Comparison of ENCODE assay signal across 18 cellular contexts in genomic region chr11:35717043-35717442, GRCh38. TPM values are rescaled to one million over a fixed set of nuclear protein-coding genes. Genes with fewer than 3 reads are reported as not detected.
DNase-seq lines count a peak whose midpoint lies in the region; ATAC-seq, FAIRE-seq and TF ChIP-seq lines count a peak whose summit lies in the region.
"Had no signal": no experiment of that assay in that cellular context is flagged by ENCODE, and none has a peak within 500 bp of the region (broad histone marks: within the 10 kb centered on the region; RNA-seq: fewer than 3 reads in every experiment).

No MANE protein-coding gene starts in this region.

- H3K4me1 ChIP-seq in Karpas-422 (ENCODE audit: low read length) (peaks cover 15% of the 10 kb centered on the region), K562 (replicated peaks in 1 of 2; ENCODE audit: control insufficient read depth in 2 of 2, insufficient read depth in 2 of 2, low read length in 2 of 2) (no peaks in the 10 kb centered on the region; a peak in 1 of 5 replicates)
- H3K4me1 ChIP-seq in CD4-positive, alpha-beta memory T cell (ENCODE audit: insufficient read depth, low read length), result peaks cover 7% of the 10 kb centered on the region

- DNase-seq in NCI-H748 (lab: John Stamatoyannopoulos, UW; ENCODE audit: unreplicated experiment) (peak; percentile 53), NCI-H748 treated with DMSO at 0.1 percent for 48 hours (lab: John Stamatoyannopoulos, UW) (no peak), Karpas-422 (no peak), K562 (ENCODE audit: extremely low read depth in 1 of 4, low spot score in 3 of 4) (no peak), osteocyte (ENCODE audit: extremely low spot score, unreplicated experiment) (no peak)
- DNase-seq in CD4-positive, alpha-beta memory T cell, result no peak
- DNase-seq in activated T-cell treated with anti-CD3 and anti-CD28 coated beads, Interleukin-2, amount 50 U/mL, for 72 hours, result no peak
- DNase-seq: activated CD4-positive, alpha-beta T cell treated with anti-CD3 and anti-CD28 coated beads, Interleukin-2, amount 10 ng/mL, durations not matched to agents 24 days and 14 days; hippocampal formation; mammary epithelial cell; NCI-H1436 treated with DMSO at 0.1 percent for 48 hours; NK-92 treated with Interleukin-12 subunit alpha and Interleukin-12 subunit beta, amount 100 ng/mL, for 24 hours; pancreas; stimulated activated CD4-positive, alpha-beta T cell treated with anti-CD3 and anti-CD28 coated beads, Interleukin-15, amount 100 ng/mL, for 24 hours; T-cell; upper lobe of left lung had no signal

- TF ChIP-seq EP300 in K562 (IDR thresholded peaks at IDR 0.05; ENCODE audit: low read length), result no peak

- H3K4me1 Mint-ChIP-seq in osteocyte (ENCODE audit: unreplicated experiment), result peaks cover 11% of the 10 kb centered on the region
- peaks cover 36 to 57% (median 46%) of the 10 kb centered on the region in 4 donors for H3K4me1 Mint-ChIP-seq in CD4-positive, alpha-beta memory T cell
- peaks cover 11% of the 10 kb centered on the region for H3K4me1 Mint-ChIP-seq in activated T-cell treated with anti-CD3 and anti-CD28 coated beads, Interleukin-2, amount 50 U/mL, for 72 hours (ENCODE audit: low read depth)

- TF ChIP-seq CTCF in K562 (IDR thresholded peaks at IDR 0.05 in 2 of 3, conservative IDR thresholded peaks at IDR 0.05 in 1 of 3; ENCODE audit: insufficient read depth in 2 of 3, low read depth in 1 of 3, low read length in 3 of 3), result peak in 1 of 3 experiments; percentile 14; a peak in 1 of 6 replicates
- TF ChIP-seq CTCF in osteocyte (IDR thresholded peaks at IDR 0.05), result peak; percentile 18

- TF ChIP-seq RAD21 in K562 (CRISPR knock-in tag; conservative IDR thresholded peaks at IDR 0.05 in 1 of 2, IDR thresholded peaks at IDR 0.05 in 1 of 2), result peak in 1 of 2 experiments; percentile 20; a peak in 1 of 4 replicates

- H3K9me3 Mint-ChIP-seq in osteocyte (ENCODE audit: unreplicated experiment), result no peaks in the 10 kb centered on the region
- H3K9me3 Mint-ChIP-seq in CD4-positive, alpha-beta memory T cell, result peaks cover 0 to 10% (median 5%) of the 10 kb centered on the region in 8 donors
- peaks cover 3 to 8% of the 10 kb centered on the region in 2 donors for H3K9me3 Mint-ChIP-seq in activated T-cell treated with anti-CD3 and anti-CD28 coated beads, Interleukin-2, amount 50 U/mL, for 72 hours

- H3K27me3 Mint-ChIP-seq in osteocyte (ENCODE audit: unreplicated experiment), result no peaks in the 10 kb centered on the region
- H3K27me3 Mint-ChIP-seq in CD4-positive, alpha-beta memory T cell, result no peaks in the 10 kb centered on the region
- no peaks in the 10 kb centered on the region for H3K27me3 Mint-ChIP-seq in activated T-cell treated with anti-CD3 and anti-CD28 coated beads, Interleukin-2, amount 50 U/mL, for 72 hours (ENCODE audit: low read depth)
- H3K27me3 Mint-ChIP-seq: activated CD4-positive, alpha-beta T cell treated with anti-CD3 and anti-CD28 coated beads, Interleukin-2, amount 10 ng/mL, durations not matched to agents 24 days and 14 days; T-cell had no signal

- no peaks in the 10 kb centered on the region for H3K9me2 ChIP-seq in Karpas-422 (replicated peaks; ENCODE audit: insufficient read depth, low read length)

- H3K9me3 ChIP-seq in Karpas-422 (ENCODE audit: low read length), result no peaks in the 10 kb centered on the region
- H3K9me3 ChIP-seq in K562 (replicated peaks; ENCODE audit: control insufficient read depth, insufficient read depth, low read depth, low read length), result no peaks in the 10 kb centered on the region
- H3K9me3 ChIP-seq in CD4-positive, alpha-beta memory T cell (ENCODE audit: control insufficient read depth in 1 of 2, low read length in 2 of 2), result no peaks in the 10 kb centered on the region
- H3K9me3 ChIP-seq: pancreas, upper lobe of left lung had no signal

- H3K27ac ChIP-seq in Karpas-422 (ENCODE audit: low read length) (0 out of 2 replicates have a peak overlapping the region, but pooled peaks have one; percentile 11), K562 (ENCODE audit: extremely low read depth, low read depth, low read length) (no peak overlapping the region)
- H3K27ac ChIP-seq in CD4-positive, alpha-beta memory T cell (ENCODE audit: low read depth, low read length), result no peak overlapping the region
- H3K27ac ChIP-seq: pancreas, upper lobe of left lung had no signal

- no peak overlapping the region for H3K4me3 Mint-ChIP-seq in osteocyte (ENCODE audit: unreplicated experiment)
- H3K4me3 Mint-ChIP-seq in CD4-positive, alpha-beta memory T cell, result no peak overlapping the region
- H3K4me3 Mint-ChIP-seq in activated T-cell treated with anti-CD3 and anti-CD28 coated beads, Interleukin-2, amount 50 U/mL, for 72 hours, result no peak overlapping the region
- H3K4me3 Mint-ChIP-seq: activated CD4-positive, alpha-beta T cell treated with anti-CD3 and anti-CD28 coated beads, Interleukin-2, amount 10 ng/mL, durations not matched to agents 24 days and 14 days; T-cell had no signal

- H3K4me3 ChIP-seq in Karpas-422 (ENCODE audit: low read length) (no peak overlapping the region), K562 (no peak overlapping the region)
- H3K4me3 ChIP-seq in CD4-positive, alpha-beta memory T cell (ENCODE audit: low read length in 2 of 2), result no peak overlapping the region
- H3K4me3 ChIP-seq: pancreas, upper lobe of left lung had no signal

- no peak overlapping the region for H2AFZ ChIP-seq in Karpas-422 (ENCODE audit: low read length)
- no peak overlapping the region for H2AFZ ChIP-seq in K562 (ENCODE audit: low read depth, low read length)

- intact Hi-C loops in K562 (cut with micrococcal nuclease), result no loop called here
- intact Hi-C loops in CD4-positive, alpha-beta memory T cell (cut with micrococcal nuclease), result no loop called here

- no peak for FAIRE-seq in K562 (lab: Jason Lieb, UNC)
- FAIRE-seq: endothelial cell of umbilical vein, pancreas had no signal

- H3K36me3 ChIP-seq in Karpas-422 (ENCODE audit: insufficient read depth, low read length) (no peaks in the 10 kb centered on the region), K562 (ENCODE audit: control insufficient read depth, insufficient read depth, low read length) (no peaks in the 10 kb centered on the region; the same call in 2 of the 3 replicates)
- no peaks in the 10 kb centered on the region for H3K36me3 ChIP-seq in CD4-positive, alpha-beta memory T cell (ENCODE audit: insufficient read depth, low read length)
- H3K36me3 ChIP-seq: pancreas, upper lobe of left lung had no signal

- POLR2A ChIA-PET in K562 (lab: Yijun Ruan, JAX), result no interaction called here
- POLR2A ChIA-PET in CD4-positive, alpha-beta memory T cell (lab: Charles Lee; ENCODE audit: partially characterized antibody), result no interaction called here

- H3K27me3 ChIP-seq in Karpas-422 (ENCODE audit: low read length) (no peaks in the 10 kb centered on the region), K562 (ENCODE audit: control insufficient read depth in 2 of 2, insufficient read depth in 2 of 2, low read length in 2 of 2) (no peaks in the 10 kb centered on the region)
- H3K27me3 ChIP-seq in CD4-positive, alpha-beta memory T cell (ENCODE audit: insufficient read depth, low read length), result no peaks in the 10 kb centered on the region
- H3K27me3 ChIP-seq: pancreas, upper lobe of left lung had no signal

- BruUV-seq in K562 (replicated peaks; lab: Mats Ljungman, UMichigan), result no TSS peak

- in situ Hi-C loops in K562 (cut with MboI), result no loop called here

- H4K20me1 ChIP-seq in Karpas-422 (ENCODE audit: insufficient read depth, low read depth, low read length) (peaks cover 15% of the 10 kb centered on the region; the same call in 1 of the 2 replicates), K562 (replicated peaks; ENCODE audit: control insufficient read depth, insufficient read depth, low read length) (no peaks in the 10 kb centered on the region; the same call in 1 of the 2 replicates)

- H3K9ac ChIP-seq in Karpas-422 (ENCODE audit: low read length), result no peak overlapping the region
- no peak overlapping the region for H3K9ac ChIP-seq in K562 (ENCODE audit: insufficient read depth in 1 of 2, low read depth in 2 of 2, low read length in 2 of 2)

- H3K79me2 ChIP-seq in Karpas-422 (ENCODE audit: low read length) (peaks cover 20% of the 10 kb centered on the region), K562 (ENCODE audit: control insufficient read depth, insufficient read depth, low read length) (peaks cover 48% of the 10 kb centered on the region)

- no peak for TF ChIP-seq POLR2A in K562 (conservative IDR thresholded peaks at IDR 0.05)

- no peaks in the 10 kb centered on the region for H3K36me3 Mint-ChIP-seq in osteocyte (ENCODE audit: unreplicated experiment)
- peaks cover 8 to 30% of the 10 kb centered on the region in 2 donors for H3K36me3 Mint-ChIP-seq in CD4-positive, alpha-beta memory T cell
- peaks cover 3 to 5% of the 10 kb centered on the region in 2 donors for H3K36me3 Mint-ChIP-seq in activated T-cell treated with anti-CD3 and anti-CD28 coated beads, Interleukin-2, amount 50 U/mL, for 72 hours (ENCODE audit: insufficient read depth in 2 of 2)

- ATAC-seq in K562 (peak; percentile 71; the same call in 2 of the 3 replicates), GM19328 (IDR thresholded peaks at IDR 0.05; ENCODE audit: unreplicated experiment) (no peak)
- no peak for ATAC-seq in activated T-cell treated with anti-CD3 and anti-CD28 coated beads, Interleukin-2, amount 50 U/mL, for 72 hours (replicated peaks in 1 of 2)
- ATAC-seq: T-cell had no signal

- CTCF ChIA-PET in K562 (lab: Yijun Ruan, JAX; ENCODE audit: low intra/inter-chr PET ratio), result no interaction called here
- CTCF ChIA-PET in CD4-positive, alpha-beta memory T cell (lab: Charles Lee; ENCODE audit: partially characterized antibody), result no interaction called here

- no peaks in the 10 kb centered on the region for H3K9me1 ChIP-seq in K562 (ENCODE audit: control insufficient read depth, insufficient read depth, low read length)

- 86% methylated on average over 2 of the region's 2 CpGs for WGBS in K562 (ENCODE audit: insufficient coverage, low coverage, missing lambda C conversion rate)

- H3K27ac Mint-ChIP-seq in osteocyte (ENCODE audit: unreplicated experiment), result no peak overlapping the region
- H3K27ac Mint-ChIP-seq in CD4-positive, alpha-beta memory T cell, result no peak overlapping the region
- no peak overlapping the region for H3K27ac Mint-ChIP-seq in activated T-cell treated with anti-CD3 and anti-CD28 coated beads, Interleukin-2, amount 50 U/mL, for 72 hours
- H3K27ac Mint-ChIP-seq: activated CD4-positive, alpha-beta T cell treated with anti-CD3 and anti-CD28 coated beads, Interleukin-2, amount 10 ng/mL, durations not matched to agents 24 days and 14 days had no signal

- H3K4me2 ChIP-seq in Karpas-422 (ENCODE audit: low read depth, low read length, poor library complexity, severe bottlenecking) (no peak overlapping the region), K562 (ENCODE audit: insufficient read depth, low read length) (no peak overlapping the region)

RNA-seq across cellular contexts. Expression of gene TRIM44, which starts 54.5 kb away (rescaled TPM):
- total RNA-seq in Karpas-422 (2014; rRNA removed; shearing (Covaris generic); ENCODE audit: low replicate concordance), result 14.9 and 16.3 TPM in 2 replicates
- 15.0 and 29.3 TPM in 2 replicates for total RNA-seq in K562 (2011; cell fraction: chromatin; rRNA removed; ENCODE audit: low replicate concordance)
- total RNA-seq in K562 (2011; cell fraction: nucleolus; rRNA removed), result 4.5 and 8.6 TPM in 2 replicates
- total RNA-seq in K562 (2011; cell fraction: nucleoplasm; rRNA removed), result 12.8 and 26.0 TPM in 2 replicates
- total RNA-seq in K562 (2014; rRNA removed) (20.7 and 37.0 TPM in 2 replicates), K562 (2014; rRNA removed; fragmentation: Illumina TruSeq; extraction: Trizol) (38.0 and 40.3 TPM in 2 replicates), K562 (2015; rRNA removed; fragmentation: Illumina TruSeq; extraction: Trizol) (30.3 and 31.9 TPM in 2 replicates), K562 (2021) (52.3 and 62.5 TPM in 2 replicates), osteocyte (73.5 and 79.9 TPM in 2 replicates)
- polyA plus RNA-seq in K562 (2011; rRNA removed) (101 and 105 TPM in 2 replicates), K562 (2014; fragmentation: Illumina TruSeq; extraction: Trizol) (79.0 and 89.1 TPM in 2 replicates), K562 (2014; fragmentation: Nextera tagmentation; extraction: Ambion mirVana) (10 to 100 TPM in 1 of 2 experiments, 1 to 10 TPM in 1; 8.3 to 12.1 TPM), K562 (2014; rRNA removed) (20.9 and 37.2 TPM in 2 replicates)
- polyA plus RNA-seq in K562 (2011; cell fraction: cytosol; rRNA removed), result 33.2 and 61.8 TPM in 2 replicates
- polyA plus RNA-seq in K562 (2011; cell fraction: nucleus; rRNA removed), result 96.2 and 126 TPM in 2 replicates
- 36.5 and 64.3 TPM in 2 replicates for polyA plus RNA-seq in K562 (2012)
- polyA minus RNA-seq in K562 (2011; rRNA and poly(A)+ RNA removed), result 136 and 153 TPM in 2 replicates
- 42.9 and 45.3 TPM in 2 replicates for polyA minus RNA-seq in K562 (2011; cell fraction: cytosol; rRNA and poly(A)+ RNA removed)
- polyA minus RNA-seq in K562 (2011; cell fraction: nucleus; rRNA and poly(A)+ RNA removed), result 9.0 and 16.4 TPM in 2 replicates
- 10 to 100 TPM; 49.8 to 53.1 TPM for total RNA-seq in CD4-positive, alpha-beta memory T cell
- 10 to 100 TPM; 34.7 to 47.6 TPM for polyA plus RNA-seq in CD4-positive, alpha-beta memory T cell
- 10 to 100 TPM; 45.8 to 53.1 TPM for total RNA-seq in activated T-cell treated with anti-CD3 and anti-CD28 coated beads, Interleukin-2, amount 50 U/mL, for 72 hours
